ENCODE assay signal across 1 cellular context in the genomic region with DNA sequence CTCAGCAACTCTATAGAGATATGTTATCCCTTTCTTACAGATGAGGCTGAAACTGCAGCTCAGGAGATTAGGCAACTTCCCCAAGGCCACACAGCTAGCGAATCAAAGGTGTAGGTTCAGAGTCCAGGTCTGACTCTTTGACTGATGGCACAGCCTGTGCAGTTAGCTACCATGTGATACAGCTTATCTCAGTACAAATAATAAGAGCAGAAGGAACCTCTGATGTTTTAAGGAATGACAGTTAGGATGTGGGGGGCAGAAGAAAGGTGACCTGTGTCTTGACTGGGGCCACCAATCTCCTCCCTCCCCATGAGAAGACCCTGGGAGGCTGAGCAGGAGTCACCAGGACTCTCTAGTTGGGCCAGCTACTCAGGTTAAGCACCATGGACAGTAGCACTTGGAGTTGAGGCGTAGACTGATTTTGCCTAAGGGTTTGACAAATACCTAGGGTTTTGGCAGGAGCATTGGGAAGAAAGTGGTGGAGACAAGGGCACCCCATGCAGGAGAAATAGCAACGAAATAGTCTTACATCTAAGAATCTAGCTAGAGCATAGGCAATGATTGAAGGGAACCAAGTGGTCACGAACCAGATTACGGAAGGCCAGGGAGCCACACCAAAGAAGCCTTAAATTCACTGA.
TF ChIP-seq lines count a peak whose summit lies in the region.

No MANE protein-coding gene starts in this region.

TF ChIP-seq in HepG2, 621 proteins besides CTCF, POLR2A, EP300 and RAD21 (continued from another document and continues in another):
- TF ChIP-seq WIZ (CRISPR knock-in tag; IDR thresholded peaks at IDR 0.05) (peak; percentile 96; the same call in 1 of the 2 replicates), ATF7-NPFF (CRISPR knock-in tag; IDR thresholded peaks at IDR 0.05; ENCODE audit: low read depth) (peak; percentile 43), NONO (IDR thresholded peaks at IDR 0.05) (no peak), NONO (CRISPR knock-in tag; conservative IDR thresholded peaks at IDR 0.05) (peak; percentile 97), HNRNPUL1 (IDR thresholded peaks at IDR 0.05; ENCODE audit: low read depth, low read length) (no peak), ZSCAN20 (CRISPR knock-in tag; IDR thresholded peaks at IDR 0.05; ENCODE audit: borderline replicate concordance) (no peak), ZSCAN29 (CRISPR knock-in tag; conservative IDR thresholded peaks at IDR 0.05) (0 out of 2 replicates have a peak, but pooled peaks have one; percentile 47), SMAD3 (CRISPR knock-in tag; IDR thresholded peaks at IDR 0.05) (peak; percentile 93), ZNF17 (CRISPR knock-in tag; IDR thresholded peaks at IDR 0.05) (no peak), SP4 (CRISPR knock-in tag; IDR thresholded peaks at IDR 0.05) (no peak; the same call in 1 of the 2 replicates), MBD4 (IDR thresholded peaks at IDR 0.05; ENCODE audit: borderline replicate concordance, low read length) (no peak), POLR2AphosphoS2 (IDR thresholded peaks at IDR 0.05; ENCODE audit: low read depth, low read length) (no peak), POGZ (CRISPR knock-in tag; IDR thresholded peaks at IDR 0.05) (peak; percentile 97), EHMT2 (IDR thresholded peaks at IDR 0.05; ENCODE audit: borderline replicate concordance, low read depth, low read length) (peak; percentile 99), KLF12 (CRISPR knock-in tag; IDR thresholded peaks at IDR 0.05; ENCODE audit: borderline replicate concordance) (peak; percentile 28; the same call in 1 of the 2 replicates), ZNF7 (CRISPR knock-in tag; IDR thresholded peaks at IDR 0.05) (peak; percentile 53; the same call in 1 of the 2 replicates), MEF2D (CRISPR knock-in tag; IDR thresholded peaks at IDR 0.05) (peak; percentile 100), ZFP36L2 (CRISPR knock-in tag; IDR thresholded peaks at IDR 0.05) (peak; percentile 82; the same call in 1 of the 2 replicates), ZNF674 (CRISPR knock-in tag; IDR thresholded peaks at IDR 0.05; ENCODE audit: low read depth) (no peak), CCAR2 (optimal IDR thresholded peaks at IDR 0.05; ENCODE audit: low read depth, low read length) (peak; percentile 46), AGO2 (optimal IDR thresholded peaks at IDR 0.05; ENCODE audit: low read depth, low read length) (no peak), YEATS2 (CRISPR knock-in tag; IDR thresholded peaks at IDR 0.05; ENCODE audit: borderline replicate concordance) (peak; percentile 61; the same call in 1 of the 2 replicates), ZFP62 (CRISPR knock-in tag; IDR thresholded peaks at IDR 0.05) (no peak), KLF9 (CRISPR knock-in tag; IDR thresholded peaks at IDR 0.05; ENCODE audit: low read depth) (peak; percentile 70; the same call in 1 of the 2 replicates), ZNF589 (CRISPR knock-in tag; conservative IDR thresholded peaks at IDR 0.05) (peak; percentile 86), U2AF2 (IDR thresholded peaks at IDR 0.05; ENCODE audit: low read depth, low read length) (no peak), FOXA3 (CRISPR knock-in tag; IDR thresholded peaks at IDR 0.05) (peak; percentile 96), MAFF (IDR thresholded peaks at IDR 0.05; ENCODE audit: low read depth, low read length) (peak; percentile 48; the same call in 1 of the 2 replicates), CC2D1A (CRISPR knock-in tag; IDR thresholded peaks at IDR 0.05) (no peak)
- TF ChIP-seq, protein P1, sequence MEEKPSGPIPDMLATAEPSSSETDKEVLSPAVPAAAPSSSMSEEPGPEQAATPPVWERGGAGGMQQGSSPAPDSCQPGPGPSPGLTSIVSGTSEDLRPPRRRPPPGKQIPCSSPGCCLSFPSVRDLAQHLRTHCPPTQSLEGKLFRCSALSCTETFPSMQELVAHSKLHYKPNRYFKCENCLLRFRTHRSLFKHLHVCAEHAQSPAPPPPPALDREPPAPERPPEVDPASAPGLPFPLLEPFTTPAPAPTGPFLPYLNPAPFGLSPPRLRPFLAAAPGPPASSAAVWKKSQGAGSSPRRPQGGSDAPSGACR (CRISPR knock-in tag; IDR thresholded peaks at IDR 0.05), result peak; percentile 94
- TF ChIP-seq, protein P2, sequence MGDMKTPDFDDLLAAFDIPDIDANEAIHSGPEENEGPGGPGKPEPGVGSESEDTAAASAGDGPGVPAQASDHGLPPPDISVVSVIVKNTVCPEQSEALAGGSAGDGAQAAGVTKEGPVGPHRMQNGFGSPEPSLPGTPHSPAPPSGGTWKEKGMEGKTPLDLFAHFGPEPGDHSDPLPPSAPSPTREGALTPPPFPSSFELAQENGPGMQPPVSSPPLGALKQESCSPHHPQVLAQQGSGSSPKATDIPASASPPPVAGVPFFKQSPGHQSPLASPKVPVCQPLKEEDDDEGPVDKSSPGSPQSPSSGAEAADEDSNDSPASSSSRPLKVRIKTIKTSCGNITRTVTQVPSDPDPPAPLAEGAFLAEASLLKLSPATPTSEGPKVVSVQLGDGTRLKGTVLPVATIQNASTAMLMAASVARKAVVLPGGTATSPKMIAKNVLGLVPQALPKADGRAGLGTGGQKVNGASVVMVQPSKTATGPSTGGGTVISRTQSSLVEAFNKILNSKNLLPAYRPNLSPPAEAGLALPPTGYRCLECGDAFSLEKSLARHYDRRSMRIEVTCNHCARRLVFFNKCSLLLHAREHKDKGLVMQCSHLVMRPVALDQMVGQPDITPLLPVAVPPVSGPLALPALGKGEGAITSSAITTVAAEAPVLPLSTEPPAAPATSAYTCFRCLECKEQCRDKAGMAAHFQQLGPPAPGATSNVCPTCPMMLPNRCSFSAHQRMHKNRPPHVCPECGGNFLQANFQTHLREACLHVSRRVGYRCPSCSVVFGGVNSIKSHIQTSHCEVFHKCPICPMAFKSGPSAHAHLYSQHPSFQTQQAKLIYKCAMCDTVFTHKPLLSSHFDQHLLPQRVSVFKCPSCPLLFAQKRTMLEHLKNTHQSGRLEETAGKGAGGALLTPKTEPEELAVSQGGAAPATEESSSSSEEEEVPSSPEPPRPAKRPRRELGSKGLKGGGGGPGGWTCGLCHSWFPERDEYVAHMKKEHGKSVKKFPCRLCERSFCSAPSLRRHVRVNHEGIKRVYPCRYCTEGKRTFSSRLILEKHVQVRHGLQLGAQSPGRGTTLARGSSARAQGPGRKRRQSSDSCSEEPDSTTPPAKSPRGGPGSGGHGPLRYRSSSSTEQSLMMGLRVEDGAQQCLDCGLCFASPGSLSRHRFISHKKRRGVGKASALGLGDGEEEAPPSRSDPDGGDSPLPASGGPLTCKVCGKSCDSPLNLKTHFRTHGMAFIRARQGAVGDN (CRISPR knock-in tag; IDR thresholded peaks at IDR 0.05), result peak; percentile 44; the same call in 1 of the 2 replicates
- TF ChIP-seq, protein P3, sequence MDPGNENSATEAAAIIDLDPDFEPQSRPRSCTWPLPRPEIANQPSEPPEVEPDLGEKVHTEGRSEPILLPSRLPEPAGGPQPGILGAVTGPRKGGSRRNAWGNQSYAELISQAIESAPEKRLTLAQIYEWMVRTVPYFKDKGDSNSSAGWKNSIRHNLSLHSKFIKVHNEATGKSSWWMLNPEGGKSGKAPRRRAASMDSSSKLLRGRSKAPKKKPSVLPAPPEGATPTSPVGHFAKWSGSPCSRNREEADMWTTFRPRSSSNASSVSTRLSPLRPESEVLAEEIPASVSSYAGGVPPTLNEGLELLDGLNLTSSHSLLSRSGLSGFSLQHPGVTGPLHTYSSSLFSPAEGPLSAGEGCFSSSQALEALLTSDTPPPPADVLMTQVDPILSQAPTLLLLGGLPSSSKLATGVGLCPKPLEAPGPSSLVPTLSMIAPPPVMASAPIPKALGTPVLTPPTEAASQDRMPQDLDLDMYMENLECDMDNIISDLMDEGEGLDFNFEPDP (CRISPR knock-in tag; conservative IDR thresholded peaks at IDR 0.05), result no peak
- TF ChIP-seq, protein P4, sequence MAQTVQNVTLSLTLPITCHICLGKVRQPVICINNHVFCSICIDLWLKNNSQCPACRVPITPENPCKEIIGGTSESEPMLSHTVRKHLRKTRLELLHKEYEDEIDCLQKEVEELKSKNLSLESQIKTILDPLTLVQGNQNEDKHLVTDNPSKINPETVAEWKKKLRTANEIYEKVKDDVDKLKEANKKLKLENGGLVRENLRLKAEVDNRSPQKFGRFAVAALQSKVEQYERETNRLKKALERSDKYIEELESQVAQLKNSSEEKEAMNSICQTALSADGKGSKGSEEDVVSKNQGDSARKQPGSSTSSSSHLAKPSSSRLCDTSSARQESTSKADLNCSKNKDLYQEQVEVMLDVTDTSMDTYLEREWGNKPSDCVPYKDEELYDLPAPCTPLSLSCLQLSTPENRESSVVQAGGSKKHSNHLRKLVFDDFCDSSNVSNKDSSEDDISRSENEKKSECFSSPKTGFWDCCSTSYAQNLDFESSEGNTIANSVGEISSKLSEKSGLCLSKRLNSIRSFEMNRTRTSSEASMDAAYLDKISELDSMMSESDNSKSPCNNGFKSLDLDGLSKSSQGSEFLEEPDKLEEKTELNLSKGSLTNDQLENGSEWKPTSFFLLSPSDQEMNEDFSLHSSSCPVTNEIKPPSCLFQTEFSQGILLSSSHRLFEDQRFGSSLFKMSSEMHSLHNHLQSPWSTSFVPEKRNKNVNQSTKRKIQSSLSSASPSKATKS (CRISPR knock-in tag; IDR thresholded peaks at IDR 0.05), result peak; percentile 98; the same call in 1 of the 2 replicates
- TF ChIP-seq, protein P5, sequence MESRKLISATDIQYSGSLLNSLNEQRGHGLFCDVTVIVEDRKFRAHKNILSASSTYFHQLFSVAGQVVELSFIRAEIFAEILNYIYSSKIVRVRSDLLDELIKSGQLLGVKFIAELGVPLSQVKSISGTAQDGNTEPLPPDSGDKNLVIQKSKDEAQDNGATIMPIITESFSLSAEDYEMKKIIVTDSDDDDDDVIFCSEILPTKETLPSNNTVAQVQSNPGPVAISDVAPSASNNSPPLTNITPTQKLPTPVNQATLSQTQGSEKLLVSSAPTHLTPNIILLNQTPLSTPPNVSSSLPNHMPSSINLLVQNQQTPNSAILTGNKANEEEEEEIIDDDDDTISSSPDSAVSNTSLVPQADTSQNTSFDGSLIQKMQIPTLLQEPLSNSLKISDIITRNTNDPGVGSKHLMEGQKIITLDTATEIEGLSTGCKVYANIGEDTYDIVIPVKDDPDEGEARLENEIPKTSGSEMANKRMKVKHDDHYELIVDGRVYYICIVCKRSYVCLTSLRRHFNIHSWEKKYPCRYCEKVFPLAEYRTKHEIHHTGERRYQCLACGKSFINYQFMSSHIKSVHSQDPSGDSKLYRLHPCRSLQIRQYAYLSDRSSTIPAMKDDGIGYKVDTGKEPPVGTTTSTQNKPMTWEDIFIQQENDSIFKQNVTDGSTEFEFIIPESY (CRISPR knock-in tag; IDR thresholded peaks at IDR 0.05), result peak; percentile 60; the same call in 1 of the 2 replicates
- TF ChIP-seq, protein P6, sequence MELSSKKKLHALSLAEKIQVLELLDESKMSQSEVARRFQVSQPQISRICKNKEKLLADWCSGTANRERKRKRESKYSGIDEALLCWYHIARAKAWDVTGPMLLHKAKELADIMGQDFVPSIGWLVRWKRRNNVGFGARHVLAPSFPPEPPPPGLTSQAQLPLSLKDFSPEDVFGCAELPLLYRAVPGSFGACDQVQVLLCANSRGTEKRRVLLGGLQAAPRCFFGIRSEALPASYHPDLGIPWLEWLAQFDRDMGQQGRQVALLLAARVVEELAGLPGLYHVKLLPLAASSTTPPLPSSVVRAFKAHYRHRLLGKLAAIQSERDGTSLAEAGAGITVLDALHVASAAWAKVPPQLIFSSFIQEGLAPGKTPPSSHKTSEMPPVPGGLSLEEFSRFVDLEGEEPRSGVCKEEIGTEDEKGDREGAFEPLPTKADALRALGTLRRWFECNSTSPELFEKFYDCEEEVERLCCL (CRISPR knock-in tag; IDR thresholded peaks at IDR 0.05; ENCODE audit: borderline replicate concordance), result peak; percentile 76; the same call in 1 of the 2 replicates
- TF ChIP-seq, protein P7, sequence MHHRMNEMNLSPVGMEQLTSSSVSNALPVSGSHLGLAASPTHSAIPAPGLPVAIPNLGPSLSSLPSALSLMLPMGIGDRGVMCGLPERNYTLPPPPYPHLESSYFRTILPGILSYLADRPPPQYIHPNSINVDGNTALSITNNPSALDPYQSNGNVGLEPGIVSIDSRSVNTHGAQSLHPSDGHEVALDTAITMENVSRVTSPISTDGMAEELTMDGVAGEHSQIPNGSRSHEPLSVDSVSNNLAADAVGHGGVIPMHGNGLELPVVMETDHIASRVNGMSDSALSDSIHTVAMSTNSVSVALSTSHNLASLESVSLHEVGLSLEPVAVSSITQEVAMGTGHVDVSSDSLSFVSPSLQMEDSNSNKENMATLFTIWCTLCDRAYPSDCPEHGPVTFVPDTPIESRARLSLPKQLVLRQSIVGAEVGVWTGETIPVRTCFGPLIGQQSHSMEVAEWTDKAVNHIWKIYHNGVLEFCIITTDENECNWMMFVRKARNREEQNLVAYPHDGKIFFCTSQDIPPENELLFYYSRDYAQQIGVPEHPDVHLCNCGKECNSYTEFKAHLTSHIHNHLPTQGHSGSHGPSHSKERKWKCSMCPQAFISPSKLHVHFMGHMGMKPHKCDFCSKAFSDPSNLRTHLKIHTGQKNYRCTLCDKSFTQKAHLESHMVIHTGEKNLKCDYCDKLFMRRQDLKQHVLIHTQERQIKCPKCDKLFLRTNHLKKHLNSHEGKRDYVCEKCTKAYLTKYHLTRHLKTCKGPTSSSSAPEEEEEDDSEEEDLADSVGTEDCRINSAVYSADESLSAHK (CRISPR knock-in tag; IDR thresholded peaks at IDR 0.05; ENCODE audit: borderline replicate concordance), result no peak
- TF ChIP-seq, protein P8, sequence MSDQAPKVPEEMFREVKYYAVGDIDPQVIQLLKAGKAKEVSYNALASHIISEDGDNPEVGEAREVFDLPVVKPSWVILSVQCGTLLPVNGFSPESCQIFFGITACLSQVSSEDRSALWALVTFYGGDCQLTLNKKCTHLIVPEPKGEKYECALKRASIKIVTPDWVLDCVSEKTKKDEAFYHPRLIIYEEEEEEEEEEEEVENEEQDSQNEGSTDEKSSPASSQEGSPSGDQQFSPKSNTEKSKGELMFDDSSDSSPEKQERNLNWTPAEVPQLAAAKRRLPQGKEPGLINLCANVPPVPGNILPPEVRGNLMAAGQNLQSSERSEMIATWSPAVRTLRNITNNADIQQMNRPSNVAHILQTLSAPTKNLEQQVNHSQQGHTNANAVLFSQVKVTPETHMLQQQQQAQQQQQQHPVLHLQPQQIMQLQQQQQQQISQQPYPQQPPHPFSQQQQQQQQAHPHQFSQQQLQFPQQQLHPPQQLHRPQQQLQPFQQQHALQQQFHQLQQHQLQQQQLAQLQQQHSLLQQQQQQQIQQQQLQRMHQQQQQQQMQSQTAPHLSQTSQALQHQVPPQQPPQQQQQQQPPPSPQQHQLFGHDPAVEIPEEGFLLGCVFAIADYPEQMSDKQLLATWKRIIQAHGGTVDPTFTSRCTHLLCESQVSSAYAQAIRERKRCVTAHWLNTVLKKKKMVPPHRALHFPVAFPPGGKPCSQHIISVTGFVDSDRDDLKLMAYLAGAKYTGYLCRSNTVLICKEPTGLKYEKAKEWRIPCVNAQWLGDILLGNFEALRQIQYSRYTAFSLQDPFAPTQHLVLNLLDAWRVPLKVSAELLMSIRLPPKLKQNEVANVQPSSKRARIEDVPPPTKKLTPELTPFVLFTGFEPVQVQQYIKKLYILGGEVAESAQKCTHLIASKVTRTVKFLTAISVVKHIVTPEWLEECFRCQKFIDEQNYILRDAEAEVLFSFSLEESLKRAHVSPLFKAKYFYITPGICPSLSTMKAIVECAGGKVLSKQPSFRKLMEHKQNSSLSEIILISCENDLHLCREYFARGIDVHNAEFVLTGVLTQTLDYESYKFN (CRISPR knock-in tag; conservative IDR thresholded peaks at IDR 0.05), result peak; percentile 99
